ENCODE assay signal across 14 cellular contexts in the genomic region with DNA sequence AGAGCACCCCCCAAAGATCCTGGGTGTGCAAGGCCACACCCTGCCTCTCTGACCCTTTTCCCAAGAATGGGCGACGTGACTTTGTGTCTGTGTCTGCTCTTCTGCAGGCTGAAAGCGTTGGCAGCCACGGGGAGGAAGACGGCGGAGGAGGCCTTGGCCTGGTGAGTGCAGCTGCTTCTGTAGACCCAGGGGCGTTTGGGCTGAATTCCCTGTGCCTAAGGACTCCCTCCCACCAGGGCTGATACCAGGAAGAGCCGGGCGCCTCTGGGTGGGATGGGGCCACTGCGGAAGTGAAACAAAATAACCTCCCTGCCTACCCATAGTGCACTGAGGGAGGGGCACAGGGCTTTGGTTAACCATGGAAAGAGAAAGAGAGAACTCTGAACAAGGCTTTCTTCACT. TPM values are rescaled to one million over a fixed set of nuclear protein-coding genes. Genes with fewer than 3 reads are reported as not detected.
A peak's percentile ranks its signal among the peaks of the same experiment; 100 is the strongest.
DNase-seq lines count a peak whose midpoint lies in the region; ATAC-seq and TF ChIP-seq lines count a peak whose summit lies in the region.
"Had no signal": no experiment of that assay in that cellular context is flagged by ENCODE, and none has a peak within 500 bp of the region (broad histone marks: within the 10 kb centered on the region; RNA-seq: fewer than 3 reads in every experiment).

No MANE protein-coding gene starts in this region.

- H3K79me1 ChIP-seq in neuronal stem cell (ENCODE audit: low read depth, low read length) = peaks cover 3% of the 10 kb centered on the region

- H3K27me3 ChIP-seq in CD4-positive, CD25-positive, alpha-beta regulatory T cell (ENCODE audit: control insufficient read depth, insufficient read depth, low read length) = no peaks in the 10 kb centered on the region
- H3K27me3 ChIP-seq in Peyer's patch = no peaks in the 10 kb centered on the region
- peaks cover 0 to 8% (median 0%) of the 10 kb centered on the region in 3 experiments for H3K27me3 ChIP-seq in neuronal stem cell (ENCODE audit: control insufficient read depth in 3 of 3, insufficient read depth in 3 of 3, low read depth in 1 of 3, low read length in 3 of 3)

- peak; percentile 44 to 47 for ATAC-seq in CD4-positive, CD25-positive, alpha-beta regulatory T cell (ENCODE audit: low read depth in 2 of 2)
- ATAC-seq in esophagus mucosa = no peak
- ATAC-seq: stimulated activated naive B cell treated with anti-CD40 and anti-IgM and Interleukin-4, amounts not matched to agents 10 μg/mL and 1 μg/mL and 100 μg/mL, for 72 hours; WTC11 had no signal

- H3K4me1 ChIP-seq in CD4-positive, CD25-positive, alpha-beta regulatory T cell (ENCODE audit: control insufficient read depth, insufficient read depth, low read length, poor library complexity, severe bottlenecking) = peaks cover 85% of the 10 kb centered on the region
- H3K4me1 ChIP-seq in Peyer's patch (no peaks in the 10 kb centered on the region), neuronal stem cell (ENCODE audit: control insufficient read depth in 2 of 2, insufficient read depth in 1 of 2, low read depth in 1 of 2, low read length in 2 of 2) (peaks cover 0 to 6% of the 10 kb centered on the region in 2 donors)

- no peak for TF ChIP-seq POLR2A in Peyer's patch (IDR thresholded peaks at IDR 0.05)

- H3K9me3 Mint-ChIP-seq in CD4-positive, CD25-positive, alpha-beta regulatory T cell = peaks cover 0 to 7% (median 2%) of the 10 kb centered on the region in 7 donors

- H3K4me3 Mint-ChIP-seq in CD4-positive, CD25-positive, alpha-beta regulatory T cell = peak overlapping the region; percentile 91 to 99 (median 96)
- H3K4me3 Mint-ChIP-seq: brain; stimulated activated naive B cell treated with anti-CD40 and anti-IgM and Interleukin-4, amounts not matched to agents 10 μg/mL and 1 μg/mL and 100 μg/mL, for 72 hours; WTC11 had no signal

- H3K27me3 Mint-ChIP-seq in CD4-positive, CD25-positive, alpha-beta regulatory T cell = peaks cover 9% of the 10 kb centered on the region
- H3K27me3 Mint-ChIP-seq: brain had no signal

- peak overlapping the region; percentile 92 to 99 (median 96) for H3K27ac Mint-ChIP-seq in CD4-positive, CD25-positive, alpha-beta regulatory T cell
- H3K27ac Mint-ChIP-seq: stimulated activated naive B cell treated with anti-CD40 and anti-IgM and Interleukin-4, amounts not matched to agents 10 μg/mL and 1 μg/mL and 100 μg/mL, for 72 hours; WTC11 had no signal

- no peak overlapping the region for H2BK15ac ChIP-seq in neuronal stem cell (ENCODE audit: low read length)

- peak overlapping the region; percentile 37 for H2BK120ac ChIP-seq in neuronal stem cell (ENCODE audit: low read depth, low read length)

- H3K36me3 ChIP-seq in CD4-positive, CD25-positive, alpha-beta regulatory T cell (ENCODE audit: control insufficient read depth, insufficient read depth, low read length) = peaks cover 30% of the 10 kb centered on the region
- H3K36me3 ChIP-seq in Peyer's patch = no peaks in the 10 kb centered on the region
- no peaks in the 10 kb centered on the region for H3K36me3 ChIP-seq in neuronal stem cell (replicated peaks in 1 of 2; ENCODE audit: control insufficient read depth in 2 of 2, insufficient read depth in 2 of 2, low read length in 2 of 2)

- H3K4me1 Mint-ChIP-seq in CD4-positive, CD25-positive, alpha-beta regulatory T cell = peaks cover 29 to 72% (median 56%) of the 10 kb centered on the region in 4 donors
- H3K4me1 Mint-ChIP-seq: WTC11 had no signal

- H4K91ac ChIP-seq in neuronal stem cell (ENCODE audit: low read depth, low read length, poor library complexity) = no peak overlapping the region

- H3K4me3 ChIP-seq in CD4-positive, CD25-positive, alpha-beta regulatory T cell (ENCODE audit: low read depth, low read length) = peak overlapping the region; percentile 93
- H3K4me3 ChIP-seq in Peyer's patch (peak overlapping the region; percentile 18 to 37 (median 30)), neuronal stem cell (ENCODE audit: low read length in 2 of 2) (no peak overlapping the region)
- H3K4me3 ChIP-seq: smooth muscle cell had no signal

- H3K9me3 ChIP-seq in CD4-positive, CD25-positive, alpha-beta regulatory T cell (ENCODE audit: control insufficient read depth in 2 of 2, low read length in 2 of 2) = no peaks in the 10 kb centered on the region
- H3K9me3 ChIP-seq in Peyer's patch (peaks cover 0 to 3% (median 0%) of the 10 kb centered on the region in 4 donors), neuronal stem cell (replicated peaks in 1 of 2; ENCODE audit: control insufficient read depth in 2 of 2, insufficient read depth in 1 of 2, low read depth in 1 of 2, low read length in 2 of 2) (peaks cover 0 to 3% of the 10 kb centered on the region in 2 donors)

- H3K9ac ChIP-seq in neuronal stem cell (ENCODE audit: low read depth, low read length, poor library complexity) = no peak overlapping the region

- H2AK5ac ChIP-seq in neuronal stem cell (ENCODE audit: low read depth, low read length) = peak overlapping the region; percentile 87

- H3K18ac ChIP-seq in neuronal stem cell (ENCODE audit: low read length) = no peak overlapping the region

- no peak overlapping the region for H2BK12ac ChIP-seq in neuronal stem cell (ENCODE audit: low read length)

- peaks cover 36% of the 10 kb centered on the region for H3K36me3 Mint-ChIP-seq in CD4-positive, CD25-positive, alpha-beta regulatory T cell
- H3K36me3 Mint-ChIP-seq: brain had no signal

- no peak overlapping the region for H3K4me2 ChIP-seq in neuronal stem cell (ENCODE audit: insufficient read depth, low read length, poor library complexity, severe bottlenecking)
- H3K4me2 ChIP-seq: smooth muscle cell had no signal

- H3K23ac ChIP-seq in neuronal stem cell (ENCODE audit: low read depth, low read length, poor library complexity) = no peak overlapping the region

- no CpG with 5 or more reads among the region's 10 CpGs for WGBS in neuronal stem cell (ENCODE audit: extremely low coverage in 2 of 2, insufficient read length in 2 of 2, insufficient replicate concordance in 1 of 2), 2 donors

- H2BK5ac ChIP-seq in neuronal stem cell (ENCODE audit: low read length) = no peak overlapping the region

- peak; percentile 39 to 79 (median 59) for DNase-seq in CD4-positive, CD25-positive, alpha-beta regulatory T cell
- DNase-seq in Peyer's patch = peak in 1 of 3 donors; percentile 39
- DNase-seq in activated effector memory CD4-positive, alpha-beta T cell treated with anti-CD3 and anti-CD28 coated beads, Interleukin-2, amount 50 U/mL, for 16 hours = peak; percentile 82
- no peak for DNase-seq in neuronal stem cell (ENCODE audit: low spot score)
- no peak for DNase-seq in 8988T
- DNase-seq in NCI-H2081 treated with DMSO at 0.1 percent for 48 hours (lab: John Stamatoyannopoulos, UW) = no peak
- DNase-seq in T-helper 9 cell = no peak
- DNase-seq: AML-193; RPMI8226; stimulated activated naive B cell treated with anti-CD40 and anti-IgM and Interleukin-4, amounts not matched to agents 10 μg/mL and 1 μg/mL and 100 μg/mL, for 72 hours had no signal

- H2AFZ ChIP-seq in neuronal stem cell (ENCODE audit: low read length) = no peak overlapping the region

- no peak overlapping the region for H3K14ac ChIP-seq in neuronal stem cell (ENCODE audit: low read length)

- no peak overlapping the region for H4K8ac ChIP-seq in neuronal stem cell (ENCODE audit: low read depth, low read length)

- no peak for TF ChIP-seq CTCF in Peyer's patch (IDR thresholded peaks at IDR 0.05)

- H3K4ac ChIP-seq in neuronal stem cell (ENCODE audit: low read length) = no peak overlapping the region

- H3K27ac ChIP-seq in CD4-positive, CD25-positive, alpha-beta regulatory T cell (ENCODE audit: insufficient read depth, low read length, poor library complexity, severe bottlenecking) = peak overlapping the region; percentile 91
- H3K27ac ChIP-seq in Peyer's patch (peak overlapping the region; percentile 63 to 76 (median 72)), neuronal stem cell (replicated peaks; ENCODE audit: low read length) (no peak overlapping the region)

RNA-seq across cellular contexts. Expression of a gene that starts 2.5 kb away (rescaled TPM):
- total RNA-seq in CD4-positive, CD25-positive, alpha-beta regulatory T cell = 56.0 TPM
- 10 to 100 TPM; 36.2 to 52.6 (median 44.4) TPM for polyA plus RNA-seq in CD4-positive, CD25-positive, alpha-beta regulatory T cell
- total RNA-seq in Peyer's patch (10 to 100 TPM in 1 of 4 donors, 1 to 10 TPM in 3; 3.9 to 14.0 (median 5.3) TPM), esophagus mucosa (0.24 TPM)
- polyA plus RNA-seq in neuronal stem cell (2013, experiment 1 of 2) = not detected
- not detected for polyA plus RNA-seq in neuronal stem cell (2013, experiment 2 of 2)
- total RNA-seq: smooth muscle cell, WTC11 had no signal
- polyA plus RNA-seq: smooth muscle cell had no signal

RNA-seq across cellular contexts. Expression of a gene that starts 10.3 kb away (rescaled TPM):
- total RNA-seq in CD4-positive, CD25-positive, alpha-beta regulatory T cell = 4.0 TPM
- polyA plus RNA-seq in CD4-positive, CD25-positive, alpha-beta regulatory T cell = 1 to 10 TPM; 1.1 to 2.4 (median 2.2) TPM
- total RNA-seq in Peyer's patch (1 to 10 TPM in 1 of 4 donors, under 1 TPM in 1, not detected in 2; 0.54 to 2.5 TPM), esophagus mucosa (0.32 TPM)
- not detected for polyA plus RNA-seq in neuronal stem cell (2013, experiment 1 of 2)
- not detected for polyA plus RNA-seq in neuronal stem cell (2013, experiment 2 of 2)
- total RNA-seq: smooth muscle cell had no signal
- polyA plus RNA-seq: smooth muscle cell had no signal

RNA-seq across cellular contexts. Expression of a gene that starts 39.9 kb away (rescaled TPM):
- not detected for total RNA-seq in CD4-positive, CD25-positive, alpha-beta regulatory T cell
- polyA plus RNA-seq in CD4-positive, CD25-positive, alpha-beta regulatory T cell = not detected
- total RNA-seq in Peyer's patch (100 to 1,000 TPM in 2 of 4 donors, 10 to 100 TPM in 1, not detected in 1; 32.4 to 136 (median 103) TPM), esophagus mucosa (not detected)
- polyA plus RNA-seq in neuronal stem cell (2013, experiment 1 of 2) = not detected
- polyA plus RNA-seq in neuronal stem cell (2013, experiment 2 of 2) = not detected

RNA-seq across cellular contexts. Expression of a gene that starts 55.4 kb away (rescaled TPM):
- total RNA-seq in CD4-positive, CD25-positive, alpha-beta regulatory T cell = not detected
- polyA plus RNA-seq in CD4-positive, CD25-positive, alpha-beta regulatory T cell = not detected
- total RNA-seq in Peyer's patch = 1 to 10 TPM in 1 of 4 donors, not detected in 3; 6.7 TPM
- not detected for polyA plus RNA-seq in neuronal stem cell (2013, experiment 1 of 2)
- not detected for polyA plus RNA-seq in neuronal stem cell (2013, experiment 2 of 2)
- total RNA-seq in esophagus mucosa = not detected
- total RNA-seq: smooth muscle cell had no signal
- polyA plus RNA-seq: smooth muscle cell had no signal

Comparison
In these comparisons a context has a peak if more than half of its experiments do, and no peak if none do; other contexts are left out.
1. DNase-seq: peak in CD4-positive, CD25-positive, alpha-beta regulatory T cell (3 of 3) and activated effector memory CD4-positive, alpha-beta T cell treated with anti-CD3 and anti-CD28 coated beads, Interleukin-2, amount 50 U/mL, for 16 hours (single experiment); none in neuronal stem cell (single experiment), 8988T (single experiment), NCI-H2081 treated with DMSO at 0.1 percent for 48 hours (single experiment) and T-helper 9 cell (single experiment).
2. H3K4me3 ChIP-seq: peak in CD4-positive, CD25-positive, alpha-beta regulatory T cell (single experiment) and Peyer's patch (4 of 4); none in neuronal stem cell (0 of 2).